In the genomic region with DNA sequence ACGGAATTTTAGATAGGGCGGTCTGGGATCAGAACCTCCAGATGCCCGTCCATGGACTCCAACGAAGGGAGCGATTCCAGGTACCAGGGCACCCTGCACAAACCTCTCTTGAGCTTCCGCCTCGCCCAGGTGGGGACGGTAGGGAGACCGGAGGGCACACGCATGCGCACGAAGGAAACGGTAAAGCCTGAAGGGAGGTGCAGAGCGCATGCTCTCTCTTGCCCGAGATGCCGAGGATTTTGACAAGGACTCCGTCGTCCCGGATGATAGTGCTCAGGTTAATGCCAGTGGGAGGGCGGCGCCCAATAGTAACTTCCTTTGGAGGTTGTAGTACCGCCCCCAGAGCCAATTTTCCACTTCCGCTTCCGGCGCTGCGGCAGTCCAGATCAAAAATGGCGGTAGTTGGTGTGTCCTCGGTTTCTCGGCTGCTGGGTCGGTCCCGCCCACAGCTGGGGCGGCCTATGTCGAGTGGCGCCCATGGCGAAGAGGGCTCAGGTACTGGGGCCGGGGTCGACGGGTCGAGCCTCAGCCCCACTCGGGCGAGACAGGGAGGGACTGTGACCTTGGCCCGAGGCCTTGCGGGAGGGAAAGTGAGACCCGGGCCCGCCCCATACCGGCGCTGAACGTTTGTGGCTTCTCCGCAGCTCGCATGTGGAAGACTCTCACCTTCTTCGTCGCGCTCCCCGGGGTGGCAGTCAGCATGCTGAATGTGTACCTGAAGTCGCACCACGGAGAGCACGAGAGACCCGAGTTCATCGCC, we compare ENCODE assay signal across 7 cellular contexts. TPM values are rescaled to one million over a fixed set of nuclear protein-coding genes. Genes with fewer than 3 reads are reported as not detected.
DNase-seq lines count a peak whose midpoint lies in the region; ATAC-seq, FAIRE-seq and TF ChIP-seq lines count a peak whose summit lies in the region.

COX6A1 (plus strand) TSS at position 379 of the 760 bp plus-strand sequence; CDS start at position 393, 14 bp downstream.

- H3K9me3 ChIP-seq in hepatocyte (ENCODE audit: low read depth) = no peaks in the 10 kb centered on the region

- H3K4me1 ChIP-seq in hepatocyte (ENCODE audit: insufficient read depth) = peaks cover 13% of the 10 kb centered on the region

- peak within 1 kb of the TSS; percentile 66 for H3K4me3 ChIP-seq in astrocyte of the cerebellum (ENCODE audit: low read depth, low read length)
- H3K4me3 ChIP-seq in hepatocyte = peak within 1 kb of the TSS; percentile 56

- H3K27me3 ChIP-seq in hepatocyte = no peaks in the 10 kb centered on the region

- no peak for TF ChIP-seq CTCF in astrocyte of the cerebellum (IDR thresholded peaks at IDR 0.05; ENCODE audit: low read depth, low read length, missing control alignments)
- no peak for TF ChIP-seq CTCF in hepatocyte (IDR thresholded peaks at IDR 0.05; ENCODE audit: poor library complexity)

- peak within 1 kb of the TSS; percentile 83 for H3K4me2 ChIP-seq in hepatocyte

- peaks cover 38% of the 10 kb centered on the region for H3K79me2 ChIP-seq in hepatocyte

- H4K20me1 ChIP-seq in hepatocyte (ENCODE audit: insufficient read depth, poor library complexity, severe bottlenecking) = peaks cover 22% of the 10 kb centered on the region

- in situ Hi-C loops in astrocyte of the cerebellum (cut with HindIII; ENCODE audit: low sequenced_read_pairs) = no loop called here

- peak within 1 kb of the TSS; percentile 53 for H3K27ac ChIP-seq in hepatocyte

- ATAC-seq in HG02981 (IDR thresholded peaks at IDR 0.05; ENCODE audit: unreplicated experiment) = peak; percentile 92

- no peaks in the 10 kb centered on the region for H3K9me2 ChIP-seq in hepatocyte (replicated peaks; ENCODE audit: insufficient read depth)

- DNase-seq in GM18507 (ENCODE audit: extremely low spot score, insufficient read length, low read depth) (peak; percentile 97), NCI-H2029 treated with DMSO at 0.1 percent for 48 hours (lab: John Stamatoyannopoulos, UW) (peak; percentile 99), T-helper 9 cell (peak; percentile 94), astrocyte of the cerebellum (ENCODE audit: low read depth) (peak; percentile 96), hepatocyte (ENCODE audit: low spot score) (peak; percentile 99), retina (peak; percentile 92)

- peak within 1 kb of the TSS; percentile 83 for H2AFZ ChIP-seq in hepatocyte

- H3K36me3 ChIP-seq in hepatocyte (replicated peaks; ENCODE audit: insufficient read depth, low read depth) = no peaks in the 10 kb centered on the region

- FAIRE-seq in GM18507 (lab: Jason Lieb, UNC) = peak; percentile 98

- under 1% methylated on average over 55 of the region's 59 CpGs for WGBS in hepatocyte (ENCODE audit: low lambda C conversion rate, missing lambda C conversion rate)

RNA-seq across cellular contexts. Expression of gene COX6A1, which starts in this region (rescaled TPM):
- 522 and 581 TPM in 2 replicates for total RNA-seq in hepatocyte
- polyA plus RNA-seq in hepatocyte = 964 and 1,059 TPM in 2 replicates

Comparison
In these comparisons a context has a peak if more than half of its experiments do, and no peak if none do; other contexts are left out.
1. Peak in every context shown above with its lines: DNase-seq, ATAC-seq, H3K4me3 ChIP-seq and H3K27ac ChIP-seq.